In the genomic region with DNA sequence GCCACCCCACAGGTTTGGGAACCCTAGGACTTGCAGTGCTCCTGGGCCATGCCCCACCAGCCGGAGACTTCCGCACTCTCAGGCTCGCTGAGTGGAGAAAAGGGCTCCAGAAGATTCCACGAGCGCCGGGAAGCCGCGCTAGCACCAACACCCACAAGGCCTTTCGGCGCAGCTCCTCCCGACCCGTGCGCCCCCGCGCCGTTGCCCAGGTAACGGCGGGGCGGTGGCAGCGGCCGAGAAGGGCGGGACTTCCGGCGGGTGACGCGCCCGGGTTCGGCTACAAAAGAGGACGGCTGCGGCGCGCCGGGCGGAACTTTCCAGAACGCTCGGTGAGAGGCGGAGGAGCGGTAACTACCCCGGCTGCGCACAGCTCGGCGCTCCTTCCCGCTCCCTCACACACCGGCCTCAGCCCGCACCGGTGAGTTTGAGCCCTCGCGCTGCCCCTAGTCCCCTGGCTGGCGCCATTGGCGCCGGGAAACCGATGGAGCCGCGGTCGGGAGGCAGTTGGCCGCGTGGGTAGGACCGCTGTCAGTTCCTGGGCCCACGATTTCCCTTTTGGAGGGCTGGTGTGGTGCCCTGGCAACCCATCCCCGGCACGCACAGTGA, we compare ENCODE assay signal across 8 cellular contexts. TPM values are rescaled to one million over a fixed set of nuclear protein-coding genes. Genes with fewer than 3 reads are reported as not detected.
A peak's percentile ranks its signal among the peaks of the same experiment; 100 is the strongest.
DNase-seq lines count a peak whose midpoint lies in the region; ATAC-seq and TF ChIP-seq lines count a peak whose summit lies in the region.

A gene (plus strand): TSS at position 308 of the 606 bp plus-strand sequence. CDS start 1,212 bp downstream, outside the sequence.

- ATAC-seq in HG02571 (IDR thresholded peaks at IDR 0.05; ENCODE audit: unreplicated experiment) (peak; percentile 90), thoracic aorta (ENCODE audit: insufficient number of reproducible peaks, low FRiP score, low read depth) (peak; percentile 83)
- ATAC-seq in activated naive CD4-positive, alpha-beta T cell treated with anti-CD3 and anti-CD28 coated beads, Interleukin-2, amount 50 U/mL, for 72 hours, result peak; percentile 87 to 89

- peaks cover 54% of the 10 kb centered on the region for H3K4me1 Mint-ChIP-seq in osteocyte (ENCODE audit: unreplicated experiment)

- H3K27ac Mint-ChIP-seq in activated naive CD4-positive, alpha-beta T cell treated with anti-CD3 and anti-CD28 coated beads, Interleukin-2, amount 50 U/mL, for 72 hours, result peak within 1 kb of the TSS; percentile 80 to 90
- peak within 1 kb of the TSS; percentile 96 for H3K27ac Mint-ChIP-seq in osteocyte (ENCODE audit: unreplicated experiment)

- H3K36me3 ChIP-seq in thoracic aorta, result no peaks in the 10 kb centered on the region

- peak within 1 kb of the TSS; percentile 94 to 96 for H3K27ac ChIP-seq in thoracic aorta

- no peaks in the 10 kb centered on the region for H3K9me3 ChIP-seq in thoracic aorta

- peak within 1 kb of the TSS; percentile 91 for H3K4me3 Mint-ChIP-seq in osteocyte (ENCODE audit: unreplicated experiment)

- POLR2A ChIA-PET in GM10248 (lab: Yijun Ruan, JAX), result interaction anchor here (0.5 to 4.6 kb wide), 40 partner anchors 9 to 1140 kb away, joined by 3 to 68 read pairs (median 4); a partner anchor contains a TSS

- no peaks in the 10 kb centered on the region for H3K27me3 ChIP-seq in thoracic aorta (replicated peaks; ENCODE audit: insufficient read depth)

- peak within 1 kb of the TSS; percentile 86 for H3K4me3 ChIP-seq in NB4 (ENCODE audit: low read depth, low read length)
- peak within 1 kb of the TSS; percentile 92 for H3K4me3 ChIP-seq in thoracic aorta

- no peaks in the 10 kb centered on the region for H3K9me3 Mint-ChIP-seq in activated naive CD4-positive, alpha-beta T cell treated with anti-CD3 and anti-CD28 coated beads, Interleukin-2, amount 50 U/mL, for 72 hours
- no peaks in the 10 kb centered on the region for H3K9me3 Mint-ChIP-seq in osteocyte (ENCODE audit: unreplicated experiment)

- TF ChIP-seq POLR2A in NB4 (IDR thresholded peaks at IDR 0.05; ENCODE audit: extremely low read depth, insufficient read length), result peak; percentile 100

- peak; percentile 97 for DNase-seq in GM10248 (ENCODE audit: extremely low spot score)
- DNase-seq in NB4 (ENCODE audit: low read depth), result peak; percentile 99
- DNase-seq in SKM-1 treated with dmso at 0.1 percent for 144 hours (lab: John Stamatoyannopoulos, UW; ENCODE audit: unreplicated experiment), result peak; percentile 89
- DNase-seq in activated naive CD4-positive, alpha-beta T cell treated with anti-CD3 and anti-CD28 coated beads, Interleukin-2, amount 50 U/mL, for 72 hours (ENCODE audit: low spot score in 2 of 2), result peak; percentile 97 to 98
- DNase-seq in glomerular visceral epithelial cell (ENCODE audit: extremely low spot score), result peak; percentile 97
- DNase-seq in osteocyte (ENCODE audit: extremely low spot score, unreplicated experiment), result peak; percentile 99
- peak; percentile 69 for DNase-seq in thoracic aorta (ENCODE audit: low spot score)

- no peaks in the 10 kb centered on the region for H3K27me3 Mint-ChIP-seq in osteocyte (ENCODE audit: unreplicated experiment)

- H3K4me1 ChIP-seq in thoracic aorta (ENCODE audit: control insufficient read depth in 1 of 2, low read depth in 2 of 2), result peaks cover 23 to 54% of the 10 kb centered on the region in 2 donors

- CTCF ChIA-PET in GM10248 (lab: Yijun Ruan, JAX), result interaction anchor here (1.2 kb wide), 1 partner anchor 445 kb away, joined by 3 read pairs; no protein-coding TSS in a partner anchor

- TF ChIP-seq CTCF in GM10248 (IDR thresholded peaks at IDR 0.05; ENCODE audit: control extremely low read depth, extremely low read depth, low read depth, missing control alignments), result no peak
- TF ChIP-seq CTCF in NB4 (IDR thresholded peaks at IDR 0.05; ENCODE audit: low read depth, low read length), result no peak
- no peak for TF ChIP-seq CTCF in osteocyte (IDR thresholded peaks at IDR 0.05)
- TF ChIP-seq CTCF in thoracic aorta (IDR thresholded peaks at IDR 0.05), result no peak

- H3K36me3 Mint-ChIP-seq in activated naive CD4-positive, alpha-beta T cell treated with anti-CD3 and anti-CD28 coated beads, Interleukin-2, amount 50 U/mL, for 72 hours, result peaks cover 40 to 47% of the 10 kb centered on the region in 2 donors
- H3K36me3 Mint-ChIP-seq in osteocyte (ENCODE audit: unreplicated experiment), result peaks cover 31% of the 10 kb centered on the region

RNA-seq across cellular contexts. Expression of the gene that starts here (rescaled TPM):
- total RNA-seq in activated naive CD4-positive, alpha-beta T cell treated with anti-CD3 and anti-CD28 coated beads, Interleukin-2, amount 50 U/mL, for 72 hours, result 100 to 1,000 TPM; 134 to 139 TPM
- total RNA-seq in osteocyte, result 132 and 139 TPM in 2 replicates
- total RNA-seq in thoracic aorta, result 100 to 1,000 TPM in 1 of 2 donors, 10 to 100 TPM in 1; 60.5 to 112 TPM

Comparison
In these comparisons a context has a peak if more than half of its experiments do, and no peak if none do; other contexts are left out.
1. Peak in every context shown above with its lines: DNase-seq, ATAC-seq, H3K4me3 ChIP-seq and H3K27ac ChIP-seq.